In the genomic region with DNA sequence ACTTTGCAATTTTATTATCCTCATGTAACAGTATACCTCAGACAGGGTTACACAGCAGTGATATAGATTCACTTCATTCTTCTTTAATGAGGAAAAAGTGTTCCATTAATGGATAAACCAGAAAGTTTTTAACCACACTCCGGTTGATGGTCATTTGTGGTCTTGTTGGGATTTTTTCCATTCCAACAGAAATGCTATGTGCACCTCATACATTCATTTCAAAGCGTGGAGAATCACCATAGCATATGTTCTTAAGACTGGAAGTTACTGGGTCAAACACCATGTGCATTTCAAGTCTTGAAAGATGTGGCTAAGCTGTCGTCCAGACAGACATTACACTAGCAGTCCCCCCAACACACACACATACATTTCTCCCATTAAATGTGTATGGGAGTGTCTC, we compare ENCODE assay signal across 19 cellular contexts.
DNase-seq lines count a peak whose midpoint lies in the region; TF ChIP-seq lines count a peak whose summit lies in the region.
"Had no signal": no experiment of that assay in that cellular context is flagged by ENCODE, and none has a peak within 500 bp of the region (broad histone marks: within the 10 kb centered on the region; RNA-seq: fewer than 3 reads in every experiment).

No MANE protein-coding gene starts in this region.

- intact Hi-C loops in breast epithelium (cut with DNase I; ENCODE audit: low total_unique reads): loop anchor here (5.0 kb wide), 1 partner anchor 133 kb away; no protein-coding TSS in a partner anchor

- TF ChIP-seq CTCF in astrocyte of the cerebellum (IDR thresholded peaks at IDR 0.05; ENCODE audit: low read depth, low read length, missing control alignments): no peak
- no peak for TF ChIP-seq CTCF in breast epithelium (IDR thresholded peaks at IDR 0.05)

- DNase-seq in H4 (ENCODE audit: low spot score) (peak; percentile 15), astrocyte of the cerebellum (ENCODE audit: low read depth) (peak; percentile 90), iris pigment epithelial cell (ENCODE audit: low read depth) (peak; percentile 31), HEK293T (ENCODE audit: extremely low spot score) (no peak), GDM1 (lab: John Stamatoyannopoulos, UW) (no peak), breast epithelium (ENCODE audit: low spot score in 2 of 2) (no peak)
- DNase-seq in activated CD4-positive, alpha-beta T cell treated with anti-CD3 and anti-CD28 coated beads for 48 hours: no peak
- DNase-seq: C1 segment of cervical spinal cord; CD8-positive, alpha-beta T cell; DND-41; Kasumi-1; NCI-H1694; NCI-H2081; NCI-H2171; NCI-H345; NCI-H524; NCI-H774; NK-92 treated with Interleukin-12 subunit alpha and Interleukin-12 subunit beta, amount 100 ng/mL, for 24 hours; SIG-M5 had no signal

- H3K4me1 ChIP-seq in breast epithelium: no peaks in the 10 kb centered on the region

- CTCF ChIA-PET in HEK293T (lab: Yijun Ruan, JAX): interaction anchor here (0.6 kb wide), 1 partner anchor 101 kb away, joined by 3 read pairs; no protein-coding TSS in a partner anchor

- H3K27me3 ChIP-seq in breast epithelium: no peaks in the 10 kb centered on the region

- H3K9me3 ChIP-seq in breast epithelium: no peaks in the 10 kb centered on the region

- no peak overlapping the region for H3K27ac ChIP-seq in breast epithelium

- H3K4me3 ChIP-seq in astrocyte of the cerebellum (ENCODE audit: low read depth, low read length) (no peak overlapping the region), breast epithelium (no peak overlapping the region)

- no peak for TF ChIP-seq POLR2A in breast epithelium (IDR thresholded peaks at IDR 0.05)

- no peaks in the 10 kb centered on the region for H3K36me3 ChIP-seq in breast epithelium

- in situ Hi-C loops in astrocyte of the cerebellum (cut with HindIII; ENCODE audit: low sequenced_read_pairs): no loop called here

- POLR2A ChIA-PET in HEK293T (lab: Yijun Ruan, JAX): no interaction called here

TF ChIP-seq in HEK293T, 16 proteins besides CTCF, POLR2A, EP300 and RAD21:
- TF ChIP-seq CTBP1 (IDR thresholded peaks at IDR 0.05; ENCODE audit: borderline replicate concordance): no peak
- no peak for TF ChIP-seq NFRKB (IDR thresholded peaks at IDR 0.05)
- TF ChIP-seq L3MBTL2 (conservative IDR thresholded peaks at IDR 0.05): no peak
- TF ChIP-seq, protein P1, sequence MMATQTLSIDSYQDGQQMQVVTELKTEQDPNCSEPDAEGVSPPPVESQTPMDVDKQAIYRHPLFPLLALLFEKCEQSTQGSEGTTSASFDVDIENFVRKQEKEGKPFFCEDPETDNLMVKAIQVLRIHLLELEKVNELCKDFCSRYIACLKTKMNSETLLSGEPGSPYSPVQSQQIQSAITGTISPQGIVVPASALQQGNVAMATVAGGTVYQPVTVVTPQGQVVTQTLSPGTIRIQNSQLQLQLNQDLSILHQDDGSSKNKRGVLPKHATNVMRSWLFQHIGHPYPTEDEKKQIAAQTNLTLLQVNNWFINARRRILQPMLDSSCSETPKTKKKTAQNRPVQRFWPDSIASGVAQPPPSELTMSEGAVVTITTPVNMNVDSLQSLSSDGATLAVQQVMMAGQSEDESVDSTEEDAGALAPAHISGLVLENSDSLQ (IDR thresholded peaks at IDR 0.05): no peak
- TF ChIP-seq FOXM1 (IDR thresholded peaks at IDR 0.05; ENCODE audit: borderline replicate concordance): no peak
- TF ChIP-seq ZNF384 (IDR thresholded peaks at IDR 0.05): no peak
- no peak for TF ChIP-seq ARNT (IDR thresholded peaks at IDR 0.05)
- TF ChIP-seq BHLHE40 (IDR thresholded peaks at IDR 0.05; ENCODE audit: borderline replicate concordance): no peak
- TF ChIP-seq HDGF (IDR thresholded peaks at IDR 0.05; ENCODE audit: borderline replicate concordance): no peak
- TF ChIP-seq ELF4 (IDR thresholded peaks at IDR 0.05): no peak
- TF ChIP-seq SUZ12 (IDR thresholded peaks at IDR 0.05): no peak
- no peak for TF ChIP-seq LEF1 (IDR thresholded peaks at IDR 0.05; ENCODE audit: borderline replicate concordance)
- TF ChIP-seq SP1 (IDR thresholded peaks at IDR 0.05): no peak
- no peak for TF ChIP-seq TARDBP (IDR thresholded peaks at IDR 0.05)
- no peak for TF ChIP-seq FOXK2 (IDR thresholded peaks at IDR 0.05)

Comparison
In these comparisons a context has a peak if more than half of its experiments do, and no peak if none do; other contexts are left out.
1. DNase-seq: peak in H4 (single experiment), astrocyte of the cerebellum (single experiment) and iris pigment epithelial cell (single experiment); none in HEK293T (single experiment), activated CD4-positive, alpha-beta T cell treated with anti-CD3 and anti-CD28 coated beads for 48 hours (single experiment), GDM1 (single experiment) and breast epithelium (0 of 2).